Comparison of ENCODE assay signal across 18 cellular contexts in the genomic region with DNA sequence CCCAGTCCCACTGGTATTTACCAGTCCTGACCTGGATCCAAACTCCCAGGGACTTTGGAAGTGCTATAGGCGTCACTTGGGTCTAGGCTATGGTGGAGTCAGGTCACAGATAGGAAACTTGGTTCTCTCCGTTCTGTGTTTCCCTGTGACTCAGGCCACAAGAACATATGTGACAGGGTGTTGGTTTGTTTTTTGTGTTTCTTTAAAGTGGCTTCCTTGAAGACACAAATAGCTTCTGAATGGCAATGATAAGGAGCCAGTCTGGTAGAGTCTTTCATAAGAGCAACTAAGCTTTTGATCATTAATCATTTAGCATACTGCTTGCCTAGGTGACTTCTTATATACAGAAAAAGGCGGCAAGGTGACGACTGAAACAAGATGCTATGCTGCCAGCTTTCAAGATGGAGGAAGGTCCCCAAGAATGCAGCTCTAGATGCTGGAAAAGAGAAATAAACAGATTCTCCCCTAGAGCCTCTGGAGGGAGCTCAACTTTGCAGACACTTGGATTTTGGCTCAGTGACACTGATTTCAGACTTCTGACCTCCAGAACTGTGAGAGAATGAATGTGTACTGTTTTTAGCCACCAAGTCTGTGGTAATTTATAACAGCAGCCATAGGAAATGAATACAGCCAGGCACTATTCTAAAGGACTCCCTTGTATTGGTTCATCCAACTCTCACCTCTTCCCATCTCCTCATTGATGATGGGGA. TPM values are rescaled to one million over a fixed set of nuclear protein-coding genes. Genes with fewer than 3 reads are reported as not detected.
"Had no signal": no experiment of that assay in that cellular context is flagged by ENCODE, and none has a peak within 500 bp of the region (broad histone marks: within the 10 kb centered on the region; RNA-seq: fewer than 3 reads in every experiment).

No MANE protein-coding gene starts in this region.

RNA-seq across cellular contexts. Expression of a gene that starts 30.0 kb away (rescaled TPM):
- total RNA-seq: heart right ventricle, hepatocyte, kidney epithelial cell, left ventricle myocardium superior, lower lobe of right lung, mammary epithelial cell, mucosa of gallbladder, omental fat pad, pancreas, right cardiac atrium, sigmoid colon, spleen, temporal lobe, tibial nerve, ureter, uterus had no signal
- polyA plus RNA-seq: heart right ventricle, hepatocyte, mammary epithelial cell, pancreas, right cardiac atrium, sigmoid colon, small intestine, spleen, thymus had no signal
